In genomic region chr3:174620138-174620537, GRCh38 we compare ENCODE assay signal across 11 cellular contexts.
DNase-seq lines count a peak whose midpoint lies in the region; TF ChIP-seq lines count a peak whose summit lies in the region.
"Had no signal": no experiment of that assay in that cellular context is flagged by ENCODE, and none has a peak within 500 bp of the region (broad histone marks: within the 10 kb centered on the region; RNA-seq: fewer than 3 reads in every experiment).

No MANE protein-coding gene starts in this region.

- WGBS in mesenchymal stem cell = 80% methylated on average over 1 of the region's 2 CpGs

- no peaks in the 10 kb centered on the region for H3K79me2 ChIP-seq in DOHH2 (ENCODE audit: control insufficient read depth, low read length)

- no peaks in the 10 kb centered on the region for H3K9me2 ChIP-seq in DOHH2 (replicated peaks; ENCODE audit: control insufficient read depth, low read length)

- DNase-seq in Kasumi-1 (lab: John Stamatoyannopoulos, UW) (peak; percentile 47 to 57), astrocyte of the hippocampus (ENCODE audit: low read depth, low spot score) (peak; percentile 5), mesenchymal stem cell (no peak), NCI-H146 (lab: John Stamatoyannopoulos, UW) (no peak), globus pallidus (ENCODE audit: low spot score) (no peak), NCI-H510A treated with DMSO at 0.1 percent for 48 hours (lab: John Stamatoyannopoulos, UW) (no peak)
- DNase-seq in effector CD8-positive, alpha-beta T cell (lab: John Stamatoyannopoulos, UW) = no peak
- DNase-seq: activated CD8-positive, alpha-beta T cell treated with anti-CD3 and anti-CD28 coated beads, Interleukin-2, amount 10 ng/mL, durations not matched to agents 7 days and 5 days; NCI-H1092; thyroid gland had no signal

- no peaks in the 10 kb centered on the region for H3K9me3 ChIP-seq in DOHH2 (ENCODE audit: control insufficient read depth, insufficient read depth, low read length)
- H3K9me3 ChIP-seq in mesenchymal stem cell (ENCODE audit: control insufficient read depth, low read length) = no peaks in the 10 kb centered on the region
- H3K9me3 ChIP-seq: thyroid gland had no signal

- H3K4me2 ChIP-seq in DOHH2 (ENCODE audit: low read length) (no peak overlapping the region), mesenchymal stem cell (ENCODE audit: low read length, poor library complexity, severe bottlenecking) (no peak overlapping the region)

- H3K4me3 ChIP-seq in DOHH2 (ENCODE audit: low read length) (no peak overlapping the region), mesenchymal stem cell (ENCODE audit: insufficient read depth in 1 of 2, low read depth in 1 of 2, low read length in 2 of 2) (no peak overlapping the region)
- H3K4me3 ChIP-seq: thyroid gland had no signal

- no peak overlapping the region for H3K18ac ChIP-seq in mesenchymal stem cell (ENCODE audit: low read depth in 1 of 2, low read length in 2 of 2)

- no peaks in the 10 kb centered on the region for H3K79me1 ChIP-seq in mesenchymal stem cell (replicated peaks; ENCODE audit: low read length, poor library complexity, severe bottlenecking)

- H3K14ac ChIP-seq in mesenchymal stem cell (ENCODE audit: low read length in 2 of 2) = no peak overlapping the region

- H3K36me3 ChIP-seq in DOHH2 (ENCODE audit: control insufficient read depth, low read length) (no peaks in the 10 kb centered on the region), mesenchymal stem cell (ENCODE audit: control insufficient read depth in 1 of 2, insufficient read depth in 2 of 2, low read depth in 1 of 2, low read length in 2 of 2) (no peaks in the 10 kb centered on the region)
- H3K36me3 ChIP-seq: thyroid gland had no signal

- TF ChIP-seq CTCF in DOHH2 (IDR thresholded peaks at IDR 0.05; ENCODE audit: low read depth, low read length, poor library complexity, severe bottlenecking) = peak; percentile 11

- H3K27ac ChIP-seq in DOHH2 (ENCODE audit: low read depth, low read length) = no peak overlapping the region
- H3K27ac ChIP-seq in mesenchymal stem cell (ENCODE audit: low read length, poor library complexity, severe bottlenecking) = no peak overlapping the region
- H3K27ac ChIP-seq: thyroid gland had no signal

- no peaks in the 10 kb centered on the region for H4K20me1 ChIP-seq in DOHH2 (ENCODE audit: control insufficient read depth, insufficient read depth, low read depth, low read length)

- H3K4me1 ChIP-seq in DOHH2 (ENCODE audit: control insufficient read depth, low read length) (peaks cover 5% of the 10 kb centered on the region; the same call in 1 of the 2 replicates), mesenchymal stem cell (ENCODE audit: control insufficient read depth, insufficient read depth, low read depth, low read length) (no peaks in the 10 kb centered on the region)
- H3K4me1 ChIP-seq: thyroid gland had no signal

- H2BK15ac ChIP-seq in mesenchymal stem cell (ENCODE audit: low read depth, poor library complexity, severe bottlenecking) = no peak overlapping the region

- H2BK5ac ChIP-seq in mesenchymal stem cell (ENCODE audit: low read depth, low read length, poor library complexity, severe bottlenecking) = no peak overlapping the region

- H2BK12ac ChIP-seq in mesenchymal stem cell (ENCODE audit: low read length in 2 of 2) = no peak overlapping the region

- H2BK120ac ChIP-seq in mesenchymal stem cell (ENCODE audit: low read depth, low read length) = no peak overlapping the region

- no peak overlapping the region for H2AK5ac ChIP-seq in mesenchymal stem cell (ENCODE audit: low read length, severe bottlenecking)

- H2AFZ ChIP-seq in mesenchymal stem cell (ENCODE audit: low read depth, low read length) = no peak overlapping the region

- no peak overlapping the region for H3K23ac ChIP-seq in mesenchymal stem cell (ENCODE audit: low read length in 2 of 2)

- no peak overlapping the region for H3K4ac ChIP-seq in mesenchymal stem cell (ENCODE audit: low read depth in 1 of 2, low read length in 2 of 2)

- no peak overlapping the region for H4K91ac ChIP-seq in mesenchymal stem cell (ENCODE audit: low read length)

- H4K8ac ChIP-seq in mesenchymal stem cell (ENCODE audit: low read length) = no peak overlapping the region

- H3F3A ChIP-seq in DOHH2 (ENCODE audit: control insufficient read depth, insufficient read depth) = no peaks in the 10 kb centered on the region

- H3K27me3 ChIP-seq in DOHH2 (ENCODE audit: control insufficient read depth, low read length) (no peaks in the 10 kb centered on the region), mesenchymal stem cell (ENCODE audit: control insufficient read depth in 1 of 2, insufficient read depth in 1 of 2, low read length in 2 of 2) (no peaks in the 10 kb centered on the region)
- H3K27me3 ChIP-seq: thyroid gland had no signal

- H3K9ac ChIP-seq in mesenchymal stem cell (ENCODE audit: low read length) = peak overlapping the region; percentile 39

Comparison
In these comparisons a context has a peak if more than half of its experiments do, and no peak if none do; other contexts are left out.
1. DNase-seq: peak in Kasumi-1 (2 of 2) and astrocyte of the hippocampus (single experiment); none in mesenchymal stem cell (single experiment), NCI-H146 (single experiment), globus pallidus (single experiment), effector CD8-positive, alpha-beta T cell (single experiment) and NCI-H510A treated with DMSO at 0.1 percent for 48 hours (single experiment).